Comparison of ENCODE assay signal across 1 cellular context in the genomic region with DNA sequence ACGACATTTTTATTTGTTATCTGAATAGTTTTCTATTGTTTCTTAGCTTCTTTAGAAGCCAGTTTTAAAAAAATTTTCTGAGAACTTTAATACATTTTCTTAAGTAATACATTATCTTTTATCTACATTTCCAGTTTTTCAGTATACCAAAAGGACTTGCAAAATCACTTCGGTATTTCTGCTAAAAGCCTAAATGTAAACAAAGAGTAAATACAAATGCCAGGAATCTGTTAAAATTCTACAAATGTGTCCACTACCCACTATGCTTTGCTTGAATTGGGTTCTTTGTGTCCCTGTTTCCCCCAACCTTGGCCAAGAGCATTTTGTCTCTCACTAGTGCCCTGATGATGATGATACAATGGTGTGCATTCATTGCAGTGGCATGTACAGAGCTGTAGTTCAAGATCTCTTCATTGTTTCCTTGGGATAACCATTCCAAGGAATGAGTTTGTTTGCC.
TF ChIP-seq lines count a peak whose summit lies in the region.

No MANE protein-coding gene starts in this region.

TF ChIP-seq in HepG2, 621 proteins besides CTCF, POLR2A, EP300 and RAD21 (continued from another document and continues in another):
- TF ChIP-seq, protein P1, sequence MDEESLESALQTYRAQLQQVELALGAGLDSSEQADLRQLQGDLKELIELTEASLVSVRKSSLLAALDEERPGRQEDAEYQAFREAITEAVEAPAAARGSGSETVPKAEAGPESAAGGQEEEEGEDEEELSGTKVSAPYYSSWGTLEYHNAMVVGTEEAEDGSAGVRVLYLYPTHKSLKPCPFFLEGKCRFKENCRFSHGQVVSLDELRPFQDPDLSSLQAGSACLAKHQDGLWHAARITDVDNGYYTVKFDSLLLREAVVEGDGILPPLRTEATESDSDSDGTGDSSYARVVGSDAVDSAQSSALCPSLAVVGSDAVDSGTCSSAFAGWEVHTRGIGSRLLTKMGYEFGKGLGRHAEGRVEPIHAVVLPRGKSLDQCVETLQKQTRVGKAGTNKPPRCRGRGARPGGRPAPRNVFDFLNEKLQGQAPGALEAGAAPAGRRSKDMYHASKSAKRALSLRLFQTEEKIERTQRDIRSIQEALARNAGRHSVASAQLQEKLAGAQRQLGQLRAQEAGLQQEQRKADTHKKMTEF (CRISPR knock-in tag; IDR thresholded peaks at IDR 0.05) = peak; percentile 82
- TF ChIP-seq, protein P2, sequence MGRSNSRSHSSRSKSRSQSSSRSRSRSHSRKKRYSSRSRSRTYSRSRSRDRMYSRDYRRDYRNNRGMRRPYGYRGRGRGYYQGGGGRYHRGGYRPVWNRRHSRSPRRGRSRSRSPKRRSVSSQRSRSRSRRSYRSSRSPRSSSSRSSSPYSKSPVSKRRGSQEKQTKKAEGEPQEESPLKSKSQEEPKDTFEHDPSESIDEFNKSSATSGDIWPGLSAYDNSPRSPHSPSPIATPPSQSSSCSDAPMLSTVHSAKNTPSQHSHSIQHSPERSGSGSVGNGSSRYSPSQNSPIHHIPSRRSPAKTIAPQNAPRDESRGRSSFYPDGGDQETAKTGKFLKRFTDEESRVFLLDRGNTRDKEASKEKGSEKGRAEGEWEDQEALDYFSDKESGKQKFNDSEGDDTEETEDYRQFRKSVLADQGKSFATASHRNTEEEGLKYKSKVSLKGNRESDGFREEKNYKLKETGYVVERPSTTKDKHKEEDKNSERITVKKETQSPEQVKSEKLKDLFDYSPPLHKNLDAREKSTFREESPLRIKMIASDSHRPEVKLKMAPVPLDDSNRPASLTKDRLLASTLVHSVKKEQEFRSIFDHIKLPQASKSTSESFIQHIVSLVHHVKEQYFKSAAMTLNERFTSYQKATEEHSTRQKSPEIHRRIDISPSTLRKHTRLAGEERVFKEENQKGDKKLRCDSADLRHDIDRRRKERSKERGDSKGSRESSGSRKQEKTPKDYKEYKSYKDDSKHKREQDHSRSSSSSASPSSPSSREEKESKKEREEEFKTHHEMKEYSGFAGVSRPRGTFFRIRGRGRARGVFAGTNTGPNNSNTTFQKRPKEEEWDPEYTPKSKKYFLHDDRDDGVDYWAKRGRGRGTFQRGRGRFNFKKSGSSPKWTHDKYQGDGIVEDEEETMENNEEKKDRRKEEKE (IDR thresholded peaks at IDR 0.05) = no peak
- TF ChIP-seq MIXL1 (CRISPR knock-in tag; IDR thresholded peaks at IDR 0.05) = peak; percentile 89
- TF ChIP-seq KLF13 (CRISPR knock-in tag; IDR thresholded peaks at IDR 0.05) = no peak
- peak; percentile 45; the same call in 1 of the 2 replicates for TF ChIP-seq PHF21A (CRISPR knock-in tag; IDR thresholded peaks at IDR 0.05)
- TF ChIP-seq CEBPB (IDR thresholded peaks at IDR 0.05; ENCODE audit: borderline replicate concordance, low read depth, low read length) = peak; percentile 59; the same call in 1 of the 2 replicates
- TF ChIP-seq GATA4 (IDR thresholded peaks at IDR 0.05; ENCODE audit: borderline replicate concordance, low read depth) = peak; percentile 91; the same call in 1 of the 2 replicates
- no peak for TF ChIP-seq HOXA5 (CRISPR knock-in tag; IDR thresholded peaks at IDR 0.05)
- TF ChIP-seq, protein P3, sequence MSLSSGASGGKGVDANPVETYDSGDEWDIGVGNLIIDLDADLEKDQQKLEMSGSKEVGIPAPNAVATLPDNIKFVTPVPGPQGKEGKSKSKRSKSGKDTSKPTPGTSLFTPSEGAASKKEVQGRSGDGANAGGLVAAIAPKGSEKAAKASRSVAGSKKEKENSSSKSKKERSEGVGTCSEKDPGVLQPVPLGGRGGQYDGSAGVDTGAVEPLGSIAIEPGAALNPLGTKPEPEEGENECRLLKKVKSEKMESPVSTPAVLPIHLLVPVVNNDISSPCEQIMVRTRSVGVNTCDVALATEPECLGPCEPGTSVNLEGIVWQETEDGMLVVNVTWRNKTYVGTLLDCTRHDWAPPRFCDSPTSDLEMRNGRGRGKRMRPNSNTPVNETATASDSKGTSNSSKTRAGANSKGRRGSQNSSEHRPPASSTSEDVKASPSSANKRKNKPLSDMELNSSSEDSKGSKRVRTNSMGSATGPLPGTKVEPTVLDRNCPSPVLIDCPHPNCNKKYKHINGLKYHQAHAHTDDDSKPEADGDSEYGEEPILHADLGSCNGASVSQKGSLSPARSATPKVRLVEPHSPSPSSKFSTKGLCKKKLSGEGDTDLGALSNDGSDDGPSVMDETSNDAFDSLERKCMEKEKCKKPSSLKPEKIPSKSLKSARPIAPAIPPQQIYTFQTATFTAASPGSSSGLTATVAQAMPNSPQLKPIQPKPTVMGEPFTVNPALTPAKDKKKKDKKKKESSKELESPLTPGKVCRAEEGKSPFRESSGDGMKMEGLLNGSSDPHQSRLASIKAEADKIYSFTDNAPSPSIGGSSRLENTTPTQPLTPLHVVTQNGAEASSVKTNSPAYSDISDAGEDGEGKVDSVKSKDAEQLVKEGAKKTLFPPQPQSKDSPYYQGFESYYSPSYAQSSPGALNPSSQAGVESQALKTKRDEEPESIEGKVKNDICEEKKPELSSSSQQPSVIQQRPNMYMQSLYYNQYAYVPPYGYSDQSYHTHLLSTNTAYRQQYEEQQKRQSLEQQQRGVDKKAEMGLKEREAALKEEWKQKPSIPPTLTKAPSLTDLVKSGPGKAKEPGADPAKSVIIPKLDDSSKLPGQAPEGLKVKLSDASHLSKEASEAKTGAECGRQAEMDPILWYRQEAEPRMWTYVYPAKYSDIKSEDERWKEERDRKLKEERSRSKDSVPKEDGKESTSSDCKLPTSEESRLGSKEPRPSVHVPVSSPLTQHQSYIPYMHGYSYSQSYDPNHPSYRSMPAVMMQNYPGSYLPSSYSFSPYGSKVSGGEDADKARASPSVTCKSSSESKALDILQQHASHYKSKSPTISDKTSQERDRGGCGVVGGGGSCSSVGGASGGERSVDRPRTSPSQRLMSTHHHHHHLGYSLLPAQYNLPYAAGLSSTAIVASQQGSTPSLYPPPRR (CRISPR knock-in tag; IDR thresholded peaks at IDR 0.05; ENCODE audit: borderline replicate concordance) = peak; percentile 72; the same call in 1 of the 2 replicates
- no peak for TF ChIP-seq ELF1 (CRISPR knock-in tag; IDR thresholded peaks at IDR 0.05)
- TF ChIP-seq ZNF101 (CRISPR knock-in tag; IDR thresholded peaks at IDR 0.05; ENCODE audit: borderline replicate concordance, low read depth) = no peak
- TF ChIP-seq, protein P4, sequence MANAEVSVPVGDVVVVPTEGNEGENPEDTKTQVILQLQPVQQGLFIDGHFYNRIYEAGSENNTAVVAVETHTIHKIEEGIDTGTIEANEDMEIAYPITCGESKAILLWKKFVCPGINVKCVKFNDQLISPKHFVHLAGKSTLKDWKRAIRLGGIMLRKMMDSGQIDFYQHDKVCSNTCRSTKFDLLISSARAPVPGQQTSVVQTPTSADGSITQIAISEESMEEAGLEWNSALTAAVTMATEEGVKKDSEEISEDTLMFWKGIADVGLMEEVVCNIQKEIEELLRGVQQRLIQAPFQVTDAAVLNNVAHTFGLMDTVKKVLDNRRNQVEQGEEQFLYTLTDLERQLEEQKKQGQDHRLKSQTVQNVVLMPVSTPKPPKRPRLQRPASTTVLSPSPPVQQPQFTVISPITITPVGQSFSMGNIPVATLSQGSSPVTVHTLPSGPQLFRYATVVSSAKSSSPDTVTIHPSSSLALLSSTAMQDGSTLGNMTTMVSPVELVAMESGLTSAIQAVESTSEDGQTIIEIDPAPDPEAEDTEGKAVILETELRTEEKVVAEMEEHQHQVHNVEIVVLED (CRISPR knock-in tag; IDR thresholded peaks at IDR 0.05; ENCODE audit: borderline replicate concordance) = 0 out of 2 replicates have a peak, but pooled peaks have one; percentile 13
- TF ChIP-seq ZNF678 (CRISPR knock-in tag; IDR thresholded peaks at IDR 0.05) = no peak
- no peak for TF ChIP-seq HIVEP1 (CRISPR knock-in tag; IDR thresholded peaks at IDR 0.05)
- TF ChIP-seq, protein P5, sequence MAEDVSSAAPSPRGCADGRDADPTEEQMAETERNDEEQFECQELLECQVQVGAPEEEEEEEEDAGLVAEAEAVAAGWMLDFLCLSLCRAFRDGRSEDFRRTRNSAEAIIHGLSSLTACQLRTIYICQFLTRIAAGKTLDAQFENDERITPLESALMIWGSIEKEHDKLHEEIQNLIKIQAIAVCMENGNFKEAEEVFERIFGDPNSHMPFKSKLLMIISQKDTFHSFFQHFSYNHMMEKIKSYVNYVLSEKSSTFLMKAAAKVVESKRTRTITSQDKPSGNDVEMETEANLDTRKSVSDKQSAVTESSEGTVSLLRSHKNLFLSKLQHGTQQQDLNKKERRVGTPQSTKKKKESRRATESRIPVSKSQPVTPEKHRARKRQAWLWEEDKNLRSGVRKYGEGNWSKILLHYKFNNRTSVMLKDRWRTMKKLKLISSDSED (CRISPR knock-in tag; IDR thresholded peaks at IDR 0.05) = no peak
- TF ChIP-seq ZNF383 (CRISPR knock-in tag; IDR thresholded peaks at IDR 0.05; ENCODE audit: borderline replicate concordance) = no peak
- TF ChIP-seq FOXJ3 (CRISPR knock-in tag; IDR thresholded peaks at IDR 0.05; ENCODE audit: borderline replicate concordance) = peak; percentile 95
- TF ChIP-seq, protein P6, sequence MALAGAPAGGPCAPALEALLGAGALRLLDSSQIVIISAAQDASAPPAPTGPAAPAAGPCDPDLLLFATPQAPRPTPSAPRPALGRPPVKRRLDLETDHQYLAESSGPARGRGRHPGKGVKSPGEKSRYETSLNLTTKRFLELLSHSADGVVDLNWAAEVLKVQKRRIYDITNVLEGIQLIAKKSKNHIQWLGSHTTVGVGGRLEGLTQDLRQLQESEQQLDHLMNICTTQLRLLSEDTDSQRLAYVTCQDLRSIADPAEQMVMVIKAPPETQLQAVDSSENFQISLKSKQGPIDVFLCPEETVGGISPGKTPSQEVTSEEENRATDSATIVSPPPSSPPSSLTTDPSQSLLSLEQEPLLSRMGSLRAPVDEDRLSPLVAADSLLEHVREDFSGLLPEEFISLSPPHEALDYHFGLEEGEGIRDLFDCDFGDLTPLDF (CRISPR knock-in tag; IDR thresholded peaks at IDR 0.05) = no peak
- TF ChIP-seq ZNF30 (CRISPR knock-in tag; IDR thresholded peaks at IDR 0.05) = no peak
- 0 out of 2 replicates have a peak, but pooled peaks have one; percentile 38 for TF ChIP-seq KDM4B (CRISPR knock-in tag; IDR thresholded peaks at IDR 0.05)
- TF ChIP-seq, protein P7, sequence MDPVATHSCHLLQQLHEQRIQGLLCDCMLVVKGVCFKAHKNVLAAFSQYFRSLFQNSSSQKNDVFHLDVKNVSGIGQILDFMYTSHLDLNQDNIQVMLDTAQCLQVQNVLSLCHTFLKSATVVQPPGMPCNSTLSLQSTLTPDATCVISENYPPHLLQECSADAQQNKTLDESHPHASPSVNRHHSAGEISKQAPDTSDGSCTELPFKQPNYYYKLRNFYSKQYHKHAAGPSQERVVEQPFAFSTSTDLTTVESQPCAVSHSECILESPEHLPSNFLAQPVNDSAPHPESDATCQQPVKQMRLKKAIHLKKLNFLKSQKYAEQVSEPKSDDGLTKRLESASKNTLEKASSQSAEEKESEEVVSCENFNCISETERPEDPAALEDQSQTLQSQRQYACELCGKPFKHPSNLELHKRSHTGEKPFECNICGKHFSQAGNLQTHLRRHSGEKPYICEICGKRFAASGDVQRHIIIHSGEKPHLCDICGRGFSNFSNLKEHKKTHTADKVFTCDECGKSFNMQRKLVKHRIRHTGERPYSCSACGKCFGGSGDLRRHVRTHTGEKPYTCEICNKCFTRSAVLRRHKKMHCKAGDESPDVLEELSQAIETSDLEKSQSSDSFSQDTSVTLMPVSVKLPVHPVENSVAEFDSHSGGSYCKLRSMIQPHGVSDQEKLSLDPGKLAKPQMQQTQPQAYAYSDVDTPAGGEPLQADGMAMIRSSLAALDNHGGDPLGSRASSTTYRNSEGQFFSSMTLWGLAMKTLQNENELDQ (CRISPR knock-in tag; IDR thresholded peaks at IDR 0.05; ENCODE audit: borderline replicate concordance) = no peak
- TF ChIP-seq, protein P8, sequence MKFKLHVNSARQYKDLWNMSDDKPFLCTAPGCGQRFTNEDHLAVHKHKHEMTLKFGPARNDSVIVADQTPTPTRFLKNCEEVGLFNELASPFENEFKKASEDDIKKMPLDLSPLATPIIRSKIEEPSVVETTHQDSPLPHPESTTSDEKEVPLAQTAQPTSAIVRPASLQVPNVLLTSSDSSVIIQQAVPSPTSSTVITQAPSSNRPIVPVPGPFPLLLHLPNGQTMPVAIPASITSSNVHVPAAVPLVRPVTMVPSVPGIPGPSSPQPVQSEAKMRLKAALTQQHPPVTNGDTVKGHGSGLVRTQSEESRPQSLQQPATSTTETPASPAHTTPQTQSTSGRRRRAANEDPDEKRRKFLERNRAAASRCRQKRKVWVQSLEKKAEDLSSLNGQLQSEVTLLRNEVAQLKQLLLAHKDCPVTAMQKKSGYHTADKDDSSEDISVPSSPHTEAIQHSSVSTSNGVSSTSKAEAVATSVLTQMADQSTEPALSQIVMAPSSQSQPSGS (CRISPR knock-in tag; IDR thresholded peaks at IDR 0.05) = peak; percentile 41; the same call in 1 of the 2 replicates
- peak; percentile 71; the same call in 1 of the 2 replicates for TF ChIP-seq ZNF331 (CRISPR knock-in tag; IDR thresholded peaks at IDR 0.05)
- TF ChIP-seq, protein P9, sequence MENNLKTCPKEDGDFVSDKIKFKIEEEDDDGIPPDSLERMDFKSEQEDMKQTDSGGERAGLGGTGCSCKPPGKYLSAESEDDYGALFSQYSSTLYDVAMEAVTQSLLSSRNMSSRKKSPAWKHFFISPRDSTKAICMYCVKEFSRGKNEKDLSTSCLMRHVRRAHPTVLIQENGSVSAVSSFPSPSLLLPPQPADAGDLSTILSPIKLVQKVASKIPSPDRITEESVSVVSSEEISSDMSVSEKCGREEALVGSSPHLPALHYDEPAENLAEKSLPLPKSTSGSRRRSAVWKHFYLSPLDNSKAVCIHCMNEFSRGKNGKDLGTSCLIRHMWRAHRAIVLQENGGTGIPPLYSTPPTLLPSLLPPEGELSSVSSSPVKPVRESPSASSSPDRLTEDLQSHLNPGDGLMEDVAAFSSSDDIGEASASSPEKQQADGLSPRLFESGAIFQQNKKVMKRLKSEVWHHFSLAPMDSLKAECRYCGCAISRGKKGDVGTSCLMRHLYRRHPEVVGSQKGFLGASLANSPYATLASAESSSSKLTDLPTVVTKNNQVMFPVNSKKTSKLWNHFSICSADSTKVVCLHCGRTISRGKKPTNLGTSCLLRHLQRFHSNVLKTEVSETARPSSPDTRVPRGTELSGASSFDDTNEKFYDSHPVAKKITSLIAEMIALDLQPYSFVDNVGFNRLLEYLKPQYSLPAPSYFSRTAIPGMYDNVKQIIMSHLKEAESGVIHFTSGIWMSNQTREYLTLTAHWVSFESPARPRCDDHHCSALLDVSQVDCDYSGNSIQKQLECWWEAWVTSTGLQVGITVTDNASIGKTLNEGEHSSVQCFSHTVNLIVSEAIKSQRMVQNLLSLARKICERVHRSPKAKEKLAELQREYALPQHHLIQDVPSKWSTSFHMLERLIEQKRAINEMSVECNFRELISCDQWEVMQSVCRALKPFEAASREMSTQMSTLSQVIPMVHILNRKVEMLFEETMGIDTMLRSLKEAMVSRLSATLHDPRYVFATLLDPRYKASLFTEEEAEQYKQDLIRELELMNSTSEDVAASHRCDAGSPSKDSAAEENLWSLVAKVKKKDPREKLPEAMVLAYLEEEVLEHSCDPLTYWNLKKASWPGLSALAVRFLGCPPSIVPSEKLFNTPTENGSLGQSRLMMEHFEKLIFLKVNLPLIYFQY (CRISPR knock-in tag; IDR thresholded peaks at IDR 0.05; ENCODE audit: borderline replicate concordance) = peak; percentile 36; the same call in 1 of the 2 replicates
- peak; percentile 41; the same call in 1 of the 2 replicates for TF ChIP-seq ZNF614 (CRISPR knock-in tag; IDR thresholded peaks at IDR 0.05; ENCODE audit: borderline replicate concordance)
